Comparison of ENCODE assay signal across 15 cellular contexts in the genomic region with DNA sequence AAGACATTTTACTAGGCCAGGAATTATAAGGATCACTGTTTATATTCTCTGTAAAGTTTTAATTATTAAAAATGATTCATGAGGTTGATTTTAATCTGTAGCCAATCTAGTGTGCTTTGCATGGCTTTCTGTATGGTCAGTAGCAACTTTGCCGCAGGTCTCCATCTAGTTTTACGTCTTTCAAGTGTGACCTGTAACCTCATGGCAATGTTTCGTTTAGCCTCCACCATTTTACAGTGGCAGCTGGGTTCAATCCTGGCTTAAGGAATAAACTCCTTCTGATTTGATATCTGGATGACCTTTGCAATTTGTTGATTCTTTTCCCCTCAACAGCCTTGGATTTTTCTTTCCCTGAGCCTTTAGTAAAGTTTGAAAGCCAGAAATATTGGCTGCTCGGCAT.
DNase-seq lines count a peak whose midpoint lies in the region; ATAC-seq, FAIRE-seq and TF ChIP-seq lines count a peak whose summit lies in the region.
"Had no signal": no experiment of that assay in that cellular context is flagged by ENCODE, and none has a peak within 500 bp of the region (broad histone marks: within the 10 kb centered on the region; RNA-seq: fewer than 3 reads in every experiment).

No MANE protein-coding gene starts in this region.

- no peaks in the 10 kb centered on the region for H3F3A ChIP-seq in SK-N-SH (replicated peaks; ENCODE audit: insufficient read depth)

- no peaks in the 10 kb centered on the region for H3K27me3 Mint-ChIP-seq in neural crest cell (ENCODE audit: low read depth)

- H3K9me3 Mint-ChIP-seq in neural crest cell: peaks cover 6% of the 10 kb centered on the region

- TF ChIP-seq POLR2A in GM12878 (IDR thresholded peaks at IDR 0.05; ENCODE audit: low read depth, low read length): no peak
- no peak for TF ChIP-seq POLR2A in breast epithelium (IDR thresholded peaks at IDR 0.05)

- no peaks in the 10 kb centered on the region for H3K27me3 ChIP-seq in SK-N-SH (ENCODE audit: insufficient read depth)
- H3K27me3 ChIP-seq in HUES64 (ENCODE audit: insufficient read depth, low read length): no peaks in the 10 kb centered on the region
- H3K27me3 ChIP-seq in GM12878 (replicated peaks in 1 of 2; ENCODE audit: control insufficient read depth in 2 of 2, insufficient read depth in 2 of 2, low read length in 1 of 2): no peaks in the 10 kb centered on the region
- no peaks in the 10 kb centered on the region for H3K27me3 ChIP-seq in breast epithelium
- H3K27me3 ChIP-seq: right atrium auricular region, thyroid gland had no signal

- CTCF ChIA-PET in SK-N-SH (lab: Yijun Ruan, JAX) (no interaction called here), GM12878 (lab: Yijun Ruan, JAX) (no interaction called here)

- H3K9me2 ChIP-seq in SK-N-SH: no peaks in the 10 kb centered on the region

- BruUV-seq in GM12878 (replicated peaks; lab: Mats Ljungman, UMichigan): no TSS peak

- H3K9me3 ChIP-seq in SK-N-SH (peaks cover 4% of the 10 kb centered on the region; the same call in 1 of the 2 replicates), HUES64 (ENCODE audit: insufficient read depth, low read depth, low read length) (peaks cover 36% of the 10 kb centered on the region), GM12878 (replicated peaks; ENCODE audit: control insufficient read depth, insufficient read depth, low read length) (peaks cover 7% of the 10 kb centered on the region), breast epithelium (peaks cover 16 to 18% of the 10 kb centered on the region in 2 donors)
- H3K9me3 ChIP-seq: thyroid gland had no signal

- H3K36me3 ChIP-seq in SK-N-SH (replicated peaks in 1 of 2; ENCODE audit: control insufficient read depth in 1 of 2, insufficient read depth in 2 of 2, low read length in 1 of 2): peaks cover 0 to 9% of the 10 kb centered on the region in 2 experiments
- peaks cover 38% of the 10 kb centered on the region for H3K36me3 ChIP-seq in HUES64 (ENCODE audit: insufficient read depth, low read length)
- H3K36me3 ChIP-seq in GM12878 (ENCODE audit: control insufficient read depth in 2 of 2, insufficient read depth in 2 of 2, low read length in 1 of 2): no peaks in the 10 kb centered on the region
- no peaks in the 10 kb centered on the region for H3K36me3 ChIP-seq in breast epithelium
- H3K36me3 ChIP-seq: right atrium auricular region, thyroid gland had no signal

- peak overlapping the region; percentile 29 for H3K4me2 ChIP-seq in SK-N-SH
- peak overlapping the region; percentile 33; the same call in 1 of the 2 replicates for H3K4me2 ChIP-seq in GM12878 (ENCODE audit: control insufficient read depth, insufficient read depth)

- DNase-seq in SK-N-SH (no peak), GM12878 (ENCODE audit: low read depth, low spot score) (no peak), neural crest cell (ENCODE audit: low read depth, low spot score) (no peak), globus pallidus (ENCODE audit: low spot score) (no peak), GM20000 (ENCODE audit: low spot score) (no peak), breast epithelium (ENCODE audit: low spot score in 2 of 2) (no peak)
- DNase-seq: activated T-cell treated with anti-CD3 and anti-CD28 coated beads for 4 hours, DMS53, NCI-H1105, thyroid gland had no signal

- ATAC-seq in SK-N-SH treated with all-trans-retinoic acid at 6 μM for 48 hours (no peak), GM12878 (peak; percentile 78)

- no peak overlapping the region for H3K27ac ChIP-seq in SK-N-SH (ENCODE audit: low read depth in 2 of 2, low read length in 1 of 2)
- peak overlapping the region; percentile 71 for H3K27ac ChIP-seq in HUES64 (ENCODE audit: low read depth, low read length)
- peak overlapping the region; percentile 45; the same call in 1 of the 2 replicates for H3K27ac ChIP-seq in GM12878 (ENCODE audit: control insufficient read depth, insufficient read depth)
- H3K27ac ChIP-seq in breast epithelium: no peak overlapping the region
- H3K27ac ChIP-seq: HL-60, right atrium auricular region, thyroid gland had no signal

- SMC1A ChIA-PET in GM12878 (lab: Charles Lee; ENCODE audit: uncharacterized antibody, unreplicated experiment): interaction anchor here (1.4 kb wide), 1 partner anchor 12 kb away, joined by 5 read pairs; no protein-coding TSS in a partner anchor

- H3K4me3 Mint-ChIP-seq in neural crest cell: peak overlapping the region; percentile 80

- TF ChIP-seq EP300 in SK-N-SH (IDR thresholded peaks at IDR 0.05; ENCODE audit: borderline replicate concordance in 1 of 2, low read depth in 1 of 2, low read length in 1 of 2) (no peak), GM12878 (IDR thresholded peaks at IDR 0.05; ENCODE audit: borderline replicate concordance in 1 of 2, control insufficient read depth in 1 of 2, low read depth in 2 of 2, low read length in 2 of 2) (no peak)

- TF ChIP-seq CTCF in SK-N-SH (IDR thresholded peaks at IDR 0.05) (no peak), GM12878 (IDR thresholded peaks at IDR 0.05 in 2 of 3, conservative IDR thresholded peaks at IDR 0.05 in 1 of 3; ENCODE audit: control insufficient read depth in 2 of 3, extremely low read depth in 1 of 3, insufficient read depth in 1 of 3, low read depth in 3 of 3, low read length in 3 of 3) (no peak), neural crest cell (conservative IDR thresholded peaks at IDR 0.05) (no peak), GM20000 (IDR thresholded peaks at IDR 0.05; ENCODE audit: extremely low read depth, missing control alignments) (no peak), breast epithelium (IDR thresholded peaks at IDR 0.05) (no peak)

- TF ChIP-seq RAD21 in SK-N-SH (IDR thresholded peaks at IDR 0.05; ENCODE audit: low read length): no peak
- no peak for TF ChIP-seq RAD21 in GM12878 (IDR thresholded peaks at IDR 0.05; ENCODE audit: insufficient read depth, low read depth, low read length)

- intact Hi-C loops in GM12878 (cut with micrococcal nuclease; ENCODE audit: unreplicated experiment) (no loop called here), breast epithelium (cut with DNase I; ENCODE audit: low total_unique reads) (loop anchor here (10.0 kb wide), 1 partner anchor 1128 kb away; no protein-coding TSS in a partner anchor)

- H3K4me1 Mint-ChIP-seq in neural crest cell: peaks cover 26% of the 10 kb centered on the region

- peaks cover 0 to 3% of the 10 kb centered on the region in 2 experiments; a peak in 2 of 4 replicates for H3K4me1 ChIP-seq in SK-N-SH (ENCODE audit: control insufficient read depth in 1 of 2, insufficient read depth in 2 of 2, low read depth in 1 of 2, low read length in 1 of 2)
- H3K4me1 ChIP-seq in HUES64 (ENCODE audit: insufficient read depth, low read length): peaks cover 7% of the 10 kb centered on the region
- no peaks in the 10 kb centered on the region for H3K4me1 ChIP-seq in GM12878 (ENCODE audit: control insufficient read depth, insufficient read depth, low read length)
- H3K4me1 ChIP-seq in breast epithelium: no peaks in the 10 kb centered on the region
- H3K4me1 ChIP-seq: right atrium auricular region, thyroid gland had no signal

- WGBS in SK-N-SH (ENCODE audit: low lambda C conversion rate): 47% methylated on average over 4 of the region's 4 CpGs
- WGBS in HUES64: 36% methylated on average over 3 of the region's 4 CpGs
- WGBS in GM12878 (ENCODE audit: insufficient coverage, insufficient replicate concordance, low lambda C conversion rate, missing lambda C conversion rate): 15% methylated on average over 4 of the region's 4 CpGs

- H3K4me3 ChIP-seq in SK-N-SH (ENCODE audit: low read depth in 2 of 2, low read length in 1 of 2) (peak overlapping the region; percentile 27 to 49; a peak in 3 of 4 replicates), HUES64 (ENCODE audit: low read length) (peak overlapping the region; percentile 74), GM12878 (peak overlapping the region; percentile 55), breast epithelium (no peak overlapping the region)
- H3K4me3 ChIP-seq: right atrium auricular region, thyroid gland had no signal

- RAD21 ChIA-PET in GM12878 (lab: Charles Lee; ENCODE audit: unreplicated experiment): no interaction called here

- peak overlapping the region; percentile 43 for H3K27ac Mint-ChIP-seq in neural crest cell (ENCODE audit: unreplicated experiment)

- peaks cover 29% of the 10 kb centered on the region for H3K36me3 Mint-ChIP-seq in neural crest cell (ENCODE audit: low read depth)

- in situ Hi-C loops in GM12878 (cut with MboI): no loop called here

- FAIRE-seq in GM12878 (lab: Jason Lieb, UNC): no peak
- FAIRE-seq: endothelial cell of umbilical vein had no signal

- H4K20me1 ChIP-seq in SK-N-SH (ENCODE audit: insufficient read depth) (no peaks in the 10 kb centered on the region), GM12878 (ENCODE audit: control insufficient read depth, insufficient read depth) (no peaks in the 10 kb centered on the region)

- peaks cover 5% of the 10 kb centered on the region; the same call in 1 of the 2 replicates for H3K79me2 ChIP-seq in SK-N-SH (ENCODE audit: insufficient read depth)
- peaks cover 17% of the 10 kb centered on the region for H3K79me2 ChIP-seq in GM12878 (ENCODE audit: control insufficient read depth, insufficient read depth, low read length)

- POLR2A ChIA-PET in SK-N-SH (lab: Yijun Ruan, JAX): no interaction called here
- POLR2A ChIA-PET in GM12878 (lab: Charles Lee): interaction anchor here (1.6 kb wide), 1 partner anchor 10 kb away, joined by 6 read pairs; no protein-coding TSS in a partner anchor

- H3K9ac ChIP-seq in SK-N-SH (no peak overlapping the region), HUES64 (ENCODE audit: low read depth, low read length) (peak overlapping the region; percentile 98), GM12878 (ENCODE audit: control insufficient read depth, insufficient read depth, low read length) (peak overlapping the region; percentile 42)

- H2AFZ ChIP-seq in SK-N-SH (ENCODE audit: low read depth) (0 out of 2 replicates have a peak overlapping the region, but pooled peaks have one; percentile 12), GM12878 (ENCODE audit: control insufficient read depth, low read depth, low read length) (peak overlapping the region; percentile 33)

TF ChIP-seq in SK-N-SH treated with all-trans-retinoic acid at 6 μM for 48 hours, 23 proteins besides CTCF, POLR2A, EP300 and RAD21 (continues in another document):
- no peak for TF ChIP-seq PPARA (CRISPR knock-in tag; IDR thresholded peaks at IDR 0.05; ENCODE audit: borderline replicate concordance)
- TF ChIP-seq ESRRG (CRISPR knock-in tag; IDR thresholded peaks at IDR 0.05): no peak

TF ChIP-seq in GM12878, 131 proteins besides CTCF, POLR2A, EP300 and RAD21 (continues in another document):
- TF ChIP-seq TARDBP (IDR thresholded peaks at IDR 0.05; ENCODE audit: borderline replicate concordance): no peak
- no peak for TF ChIP-seq POLR2AphosphoS2 (IDR thresholded peaks at IDR 0.05; ENCODE audit: low read depth, low read length)
- TF ChIP-seq YBX1 (IDR thresholded peaks at IDR 0.05): no peak

Comparison
In these comparisons a context has a peak if more than half of its experiments do, and no peak if none do; other contexts are left out.
1. H3K27ac ChIP-seq: peak in HUES64 (single experiment) and GM12878 (single experiment); none in SK-N-SH (0 of 2) and breast epithelium (0 of 2).
2. H3K4me3 ChIP-seq: peak in SK-N-SH (2 of 2), HUES64 (single experiment) and GM12878 (single experiment); none in breast epithelium (0 of 3).